In genomic region chr1:12502300-12503109, GRCh38 we compare ENCODE assay signal across 20 cellular contexts.
A peak's percentile ranks its signal among the peaks of the same experiment; 100 is the strongest.
DNase-seq lines count a peak whose midpoint lies in the region; ATAC-seq and TF ChIP-seq lines count a peak whose summit lies in the region.
"Had no signal": no experiment of that assay in that cellular context is flagged by ENCODE, and none has a peak within 500 bp of the region (broad histone marks: within the 10 kb centered on the region; RNA-seq: fewer than 3 reads in every experiment).

No MANE protein-coding gene starts in this region.

- H3K27ac ChIP-seq in GM23248 (no peak overlapping the region), gastrocnemius medialis (no peak overlapping the region)
- H3K27ac ChIP-seq: left lung had no signal

- no peak overlapping the region for H2AFZ ChIP-seq in GM23248

- H4K20me1 ChIP-seq in GM23248 (ENCODE audit: insufficient read depth): no peaks in the 10 kb centered on the region

- H3K27me3 Mint-ChIP-seq in activated naive CD8-positive, alpha-beta T cell treated with anti-CD3 and anti-CD28 coated beads for 36 hours: no peaks in the 10 kb centered on the region
- no peaks in the 10 kb centered on the region for H3K27me3 Mint-ChIP-seq in osteocyte (ENCODE audit: unreplicated experiment)
- H3K27me3 Mint-ChIP-seq: brain had no signal

- H3K27ac Mint-ChIP-seq in activated naive CD8-positive, alpha-beta T cell treated with anti-CD3 and anti-CD28 coated beads for 36 hours: peak overlapping the region; percentile 88
- H3K27ac Mint-ChIP-seq in osteocyte (ENCODE audit: unreplicated experiment): peak overlapping the region; percentile 3

- no peaks in the 10 kb centered on the region for H3K27me3 ChIP-seq in GM23248 (replicated peaks; ENCODE audit: insufficient read depth)
- H3K27me3 ChIP-seq in gastrocnemius medialis: no peaks in the 10 kb centered on the region
- H3K27me3 ChIP-seq: left lung had no signal

- H3K36me3 Mint-ChIP-seq in activated naive CD8-positive, alpha-beta T cell treated with anti-CD3 and anti-CD28 coated beads for 36 hours: peaks cover 58% of the 10 kb centered on the region
- H3K36me3 Mint-ChIP-seq in osteocyte (ENCODE audit: unreplicated experiment): peaks cover 45% of the 10 kb centered on the region

- in situ Hi-C loops in GM23248 (cut with MboI): no loop called here
- in situ Hi-C loops in gastrocnemius medialis (cut with MboI; ENCODE audit: low sequenced_read_pairs in 4 of 4): no loop called here

- H3K9me2 ChIP-seq in GM23248 (ENCODE audit: insufficient read depth): no peaks in the 10 kb centered on the region

- WGBS in GM23248 (ENCODE audit: low coverage in 1 of 2, low lambda C conversion rate in 2 of 2, missing lambda C conversion rate in 2 of 2), 2 experiments: 87 to 88% methylated on average over 11 of the region's 11 CpGs

- no peaks in the 10 kb centered on the region for H3K36me3 ChIP-seq in GM23248 (ENCODE audit: low read depth)
- H3K36me3 ChIP-seq in gastrocnemius medialis: peaks cover 0 to 21% of the 10 kb centered on the region in 2 donors

- H3K4me2 ChIP-seq in GM23248 (ENCODE audit: unreplicated experiment): peak overlapping the region; percentile 40

- peak; percentile 37 to 57 for DNase-seq in activated CD4-positive, alpha-beta T cell treated with anti-CD3 and anti-CD28 coated beads, Interleukin-2, amount 50 U/mL, for 48 hours
- no peak for DNase-seq in activated CD4-positive, alpha-beta T cell treated with anti-CD3 and anti-CD28 coated beads, Interleukin-2, amount 50 U/mL, for 4 hours
- DNase-seq in GM23248: no peak
- DNase-seq in activated naive CD8-positive, alpha-beta T cell treated with anti-CD3 and anti-CD28 coated beads for 36 hours: peak; percentile 34
- DNase-seq in osteocyte (ENCODE audit: extremely low spot score, unreplicated experiment): no peak
- DNase-seq in gastrocnemius medialis: no peak
- no peak for DNase-seq in CD1c-positive myeloid dendritic cell (ENCODE audit: extremely low spot score)
- DNase-seq in T-helper 1 cell: no peak
- DNase-seq: activated CD4-positive, CD25-positive, alpha-beta regulatory T cell treated with anti-CD3 and anti-CD28 coated beads, Interleukin-2, amount 50 U/mL, for 72 hours; activated gamma-delta T cell; C1 segment of cervical spinal cord; H9; KG1; left lung; NCI-H1092; NCI-H2081 treated with DMSO at 0.1 percent for 48 hours; NCI-H526; SHP77 treated with DMSO at 0.1 percent for 48 hours; small intestine had no signal

- no peak for ATAC-seq in gastrocnemius medialis
- ATAC-seq: left lung had no signal

- H3K4me3 ChIP-seq in GM23248: no peak overlapping the region
- no peak overlapping the region for H3K4me3 ChIP-seq in gastrocnemius medialis
- H3K4me3 ChIP-seq: left lung had no signal

- no peak overlapping the region for H3K4me3 Mint-ChIP-seq in activated naive CD8-positive, alpha-beta T cell treated with anti-CD3 and anti-CD28 coated beads for 36 hours
- H3K4me3 Mint-ChIP-seq in osteocyte (ENCODE audit: unreplicated experiment): no peak overlapping the region
- H3K4me3 Mint-ChIP-seq: brain, H9 had no signal

- no peak overlapping the region for H3K9ac ChIP-seq in GM23248

- TF ChIP-seq POLR2A in gastrocnemius medialis (IDR thresholded peaks at IDR 0.05): no peak

- H3K9me3 ChIP-seq in GM23248 (ENCODE audit: low read depth) (no peaks in the 10 kb centered on the region), gastrocnemius medialis (no peaks in the 10 kb centered on the region)
- H3K9me3 ChIP-seq: left lung had no signal

- no peaks in the 10 kb centered on the region for H3K79me2 ChIP-seq in GM23248 (ENCODE audit: insufficient read depth)

- H3K4me1 ChIP-seq in GM23248 (ENCODE audit: insufficient read depth): peaks cover 24% of the 10 kb centered on the region
- peaks cover 7 to 9% of the 10 kb centered on the region in 2 donors for H3K4me1 ChIP-seq in gastrocnemius medialis
- H3K4me1 ChIP-seq: left lung had no signal

- TF ChIP-seq CTCF in osteocyte (IDR thresholded peaks at IDR 0.05): no peak
- TF ChIP-seq CTCF in gastrocnemius medialis (IDR thresholded peaks at IDR 0.05 in 4 of 5, conservative IDR thresholded peaks at IDR 0.05 in 1 of 5): no peak

- peaks cover 14% of the 10 kb centered on the region; the same call in 1 of the 2 replicates for H3F3A ChIP-seq in GM23248 (ENCODE audit: insufficient read depth)

- intact Hi-C loops in gastrocnemius medialis (cut with DNase I; ENCODE audit: low total_unique reads): no loop called here

- H3K9me3 Mint-ChIP-seq in activated naive CD8-positive, alpha-beta T cell treated with anti-CD3 and anti-CD28 coated beads for 36 hours: no peaks in the 10 kb centered on the region
- H3K9me3 Mint-ChIP-seq in osteocyte (ENCODE audit: unreplicated experiment): no peaks in the 10 kb centered on the region
- H3K9me3 Mint-ChIP-seq: brain, H9 had no signal

- H3K4me1 Mint-ChIP-seq in activated naive CD8-positive, alpha-beta T cell treated with anti-CD3 and anti-CD28 coated beads for 36 hours: peaks cover 56% of the 10 kb centered on the region
- peaks cover 11% of the 10 kb centered on the region for H3K4me1 Mint-ChIP-seq in osteocyte (ENCODE audit: unreplicated experiment)

Comparison
In these comparisons a context has a peak if more than half of its experiments do, and no peak if none do; other contexts are left out.
1. DNase-seq: peak in activated CD4-positive, alpha-beta T cell treated with anti-CD3 and anti-CD28 coated beads, Interleukin-2, amount 50 U/mL, for 48 hours (2 of 2) and activated naive CD8-positive, alpha-beta T cell treated with anti-CD3 and anti-CD28 coated beads for 36 hours (single experiment); none in activated CD4-positive, alpha-beta T cell treated with anti-CD3 and anti-CD28 coated beads, Interleukin-2, amount 50 U/mL, for 4 hours (0 of 2), GM23248 (single experiment), osteocyte (single experiment), gastrocnemius medialis (0 of 2), CD1c-positive myeloid dendritic cell (single experiment) and T-helper 1 cell (0 of 5).